2 cellular contexts compared by ENCODE assay signal in the genomic region with DNA sequence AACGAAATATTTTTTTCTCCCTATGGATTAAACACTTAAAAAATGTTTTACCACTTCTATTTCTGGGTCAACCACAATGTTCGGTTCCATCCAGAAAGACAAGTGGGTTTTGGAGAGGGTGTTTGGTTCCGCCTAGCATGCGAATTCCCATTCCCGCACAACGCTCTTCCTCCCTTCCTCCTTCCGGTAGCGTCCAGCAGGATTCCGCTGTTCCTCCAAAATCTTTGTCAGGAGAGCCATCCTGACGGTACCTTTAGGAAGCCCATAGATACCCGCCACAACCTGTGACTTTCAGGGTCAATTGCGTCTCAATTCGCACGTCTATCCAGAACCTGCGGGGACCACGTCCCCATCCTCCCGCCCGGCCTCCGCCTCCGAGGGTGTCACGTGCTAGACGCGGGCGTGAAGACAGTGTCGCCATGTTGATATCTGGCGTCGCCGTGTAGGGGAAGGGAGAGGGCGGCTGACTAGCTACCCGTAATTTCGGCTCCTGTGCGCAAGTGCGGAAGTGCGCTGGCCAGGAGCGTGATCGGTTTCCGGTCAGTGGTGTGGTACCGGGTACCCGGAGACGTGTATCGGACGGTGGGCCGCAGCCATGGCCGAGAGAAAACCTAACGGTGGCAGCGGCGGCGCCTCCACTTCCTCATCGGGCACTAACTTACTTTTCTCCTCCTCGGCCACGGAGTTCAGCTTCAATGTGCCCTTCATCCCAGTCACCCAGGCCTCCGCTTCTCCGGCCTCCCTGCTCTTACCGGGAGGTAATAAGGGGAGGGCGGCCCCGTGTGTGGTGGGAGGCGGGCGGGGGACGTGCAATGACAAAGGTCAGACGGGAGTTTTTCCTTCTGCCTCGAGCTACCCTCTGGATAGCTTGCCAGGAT.
TF ChIP-seq lines count a peak whose summit lies in the region.

Gene SEC23IP, plus strand, starts transcription at position 543 of the 878 bp plus-strand sequence. Its CDS starts 53 bp downstream, at position 596.

TF ChIP-seq in IMR-90, 13 proteins besides CTCF, POLR2A, EP300 and RAD21:
- no peak for TF ChIP-seq RCOR1 (IDR thresholded peaks at IDR 0.05; ENCODE audit: insufficient replicate concordance, low read length)
- TF ChIP-seq SMC3 (IDR thresholded peaks at IDR 0.05; ENCODE audit: low read depth, low read length), result no peak
- TF ChIP-seq MXI1 (IDR thresholded peaks at IDR 0.05; ENCODE audit: borderline replicate concordance, low read depth, low read length), result peak; percentile 84
- TF ChIP-seq BHLHE40 (IDR thresholded peaks at IDR 0.05; ENCODE audit: low read depth, low read length), result peak; percentile 88
- TF ChIP-seq RFX5 (IDR thresholded peaks at IDR 0.05; ENCODE audit: low read depth, low read length), result no peak
- peak; percentile 83; the same call in 1 of the 2 replicates for TF ChIP-seq MAZ (IDR thresholded peaks at IDR 0.05; ENCODE audit: borderline replicate concordance, low read depth, low read length)
- TF ChIP-seq, protein P1, sequence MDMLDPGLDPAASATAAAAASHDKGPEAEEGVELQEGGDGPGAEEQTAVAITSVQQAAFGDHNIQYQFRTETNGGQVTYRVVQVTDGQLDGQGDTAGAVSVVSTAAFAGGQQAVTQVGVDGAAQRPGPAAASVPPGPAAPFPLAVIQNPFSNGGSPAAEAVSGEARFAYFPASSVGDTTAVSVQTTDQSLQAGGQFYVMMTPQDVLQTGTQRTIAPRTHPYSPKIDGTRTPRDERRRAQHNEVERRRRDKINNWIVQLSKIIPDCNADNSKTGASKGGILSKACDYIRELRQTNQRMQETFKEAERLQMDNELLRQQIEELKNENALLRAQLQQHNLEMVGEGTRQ (IDR thresholded peaks at IDR 0.05; ENCODE audit: low read depth, low read length), result peak; percentile 97
- no peak for TF ChIP-seq NFE2L2 (IDR thresholded peaks at IDR 0.05; ENCODE audit: low read depth, low read length)

TF ChIP-seq in endothelial cell of umbilical vein, 7 proteins besides CTCF, POLR2A, EP300 and RAD21:
- TF ChIP-seq MAX (IDR thresholded peaks at IDR 0.05; ENCODE audit: insufficient read depth, insufficient read length) (peak; percentile 86), GATA2 (IDR thresholded peaks at IDR 0.05; ENCODE audit: insufficient read depth, insufficient read length, low read depth, low read length) (no peak), MYC (IDR thresholded peaks at IDR 0.05; ENCODE audit: low read depth, low read length) (peak; percentile 13), POLR2AphosphoS5 (IDR thresholded peaks at IDR 0.05; ENCODE audit: insufficient read depth, low read depth, low read length) (peak; percentile 92), FOS (IDR thresholded peaks at IDR 0.05; ENCODE audit: borderline replicate concordance, insufficient read depth, low read length) (no peak), JUN (IDR thresholded peaks at IDR 0.05; ENCODE audit: borderline replicate concordance, insufficient read depth, insufficient read length, low read depth) (no peak), EZH2 (IDR thresholded peaks at IDR 0.05; ENCODE audit: borderline replicate concordance, low read depth, low read length, severe bottlenecking) (no peak)
